Comparison of ENCODE assay signal across 17 cellular contexts in genomic region chr7:39595102-39595620, GRCh38. TPM values are rescaled to one million over a fixed set of nuclear protein-coding genes. Genes with fewer than 3 reads are reported as not detected.
A peak's percentile ranks its signal among the peaks of the same experiment; 100 is the strongest.
DNase-seq lines count a peak whose midpoint lies in the region; ATAC-seq and TF ChIP-seq lines count a peak whose summit lies in the region.
"Had no signal": no experiment of that assay in that cellular context is flagged by ENCODE, and none has a peak within 500 bp of the region (broad histone marks: within the 10 kb centered on the region; RNA-seq: fewer than 3 reads in every experiment).

No MANE protein-coding gene starts in this region.

- ATAC-seq in SK-N-SH treated with all-trans-retinoic acid at 6 μM for 48 hours (peak; percentile 87), GM18907 (IDR thresholded peaks at IDR 0.05; ENCODE audit: unreplicated experiment) (no peak)
- ATAC-seq: body of pancreas; stimulated activated memory B cell treated with anti-CD40 and anti-IgM and Interleukin-4, amounts not matched to agents 10 μg/mL and 1 μg/mL and 100 μg/mL, for 72 hours had no signal

- no peak overlapping the region for H3K14ac ChIP-seq in H9 (ENCODE audit: insufficient read depth, low read length)

- no peaks in the 10 kb centered on the region for H3K27me3 ChIP-seq in H9 (ENCODE audit: insufficient read depth, low read length)
- H3K27me3 ChIP-seq: body of pancreas had no signal

- CTCF ChIA-PET in activated naive CD4-positive, alpha-beta T cell treated with anti-CD3 and anti-CD28 coated beads for 36 hours (lab: Charles Lee) = interaction anchor here (0.7 to 4.3 kb wide), 5 partner anchors 10 to 1182 kb away, joined by 3 to 29 read pairs (median 3); no protein-coding TSS in a partner anchor
- CTCF ChIA-PET in HEK293T (lab: Yijun Ruan, JAX) = interaction anchor here (0.6 kb wide), 1 partner anchor 14 kb away, joined by 3 read pairs; no protein-coding TSS in a partner anchor

- no peak overlapping the region for H3K4me3 ChIP-seq in fibroblast of villous mesenchyme (ENCODE audit: low read depth, low read length)
- H3K4me3 ChIP-seq: body of pancreas, PC-9 had no signal

- H2BK20ac ChIP-seq in H9 (ENCODE audit: low read depth, low read length, poor library complexity, severe bottlenecking) = no peak overlapping the region

- H3K23ac ChIP-seq in H9 (ENCODE audit: insufficient read length, low read depth, low read length) = no peak overlapping the region

- no peak overlapping the region for H3K56ac ChIP-seq in H9 (ENCODE audit: insufficient read length, low read depth, low read length)

- H2AFZ ChIP-seq in H9 (ENCODE audit: low read length) = no peak overlapping the region
- H2AFZ ChIP-seq: PC-9 had no signal

- no CpG with 5 or more reads among the region's 4 CpGs for WGBS in H9 (ENCODE audit: extremely low coverage, insufficient read length, low lambda C conversion rate)

- H3K23me2 ChIP-seq in H9 (ENCODE audit: insufficient read length, low read depth, low read length, poor library complexity, severe bottlenecking) = no peaks in the 10 kb centered on the region

- TF ChIP-seq CTCF in fibroblast of villous mesenchyme (IDR thresholded peaks at IDR 0.05; ENCODE audit: insufficient read depth, low read depth, low read length) (no peak), H9 (conservative IDR thresholded peaks at IDR 0.05) (no peak)

- H3K9ac ChIP-seq in H9 (ENCODE audit: extremely low read depth, insufficient read length, low read length) = no peak overlapping the region

- H3K27me3 Mint-ChIP-seq in activated naive CD4-positive, alpha-beta T cell treated with anti-CD3 and anti-CD28 coated beads, Interleukin-2, amount 50 U/mL, for 24 hours = no peaks in the 10 kb centered on the region
- H3K27me3 Mint-ChIP-seq in activated naive CD4-positive, alpha-beta T cell treated with anti-CD3 and anti-CD28 coated beads for 36 hours (ENCODE audit: low read depth) = no peaks in the 10 kb centered on the region
- no peaks in the 10 kb centered on the region for H3K27me3 Mint-ChIP-seq in H9 (ENCODE audit: low read depth)
- H3K27me3 Mint-ChIP-seq: progenitor cell of endocrine pancreas had no signal

- H3K79me1 ChIP-seq in H9 (ENCODE audit: insufficient read depth, low read depth, low read length, poor library complexity, severe bottlenecking) = no peaks in the 10 kb centered on the region

- no peaks in the 10 kb centered on the region for H4K20me1 ChIP-seq in H9 (ENCODE audit: control insufficient read depth, insufficient read depth, insufficient read length)

- H3K79me2 ChIP-seq in H9 (ENCODE audit: insufficient read depth, low read length) = no peaks in the 10 kb centered on the region

- peaks cover 36% of the 10 kb centered on the region for H3K4me1 Mint-ChIP-seq in activated naive CD4-positive, alpha-beta T cell treated with anti-CD3 and anti-CD28 coated beads, Interleukin-2, amount 50 U/mL, for 24 hours
- peaks cover 26% of the 10 kb centered on the region for H3K4me1 Mint-ChIP-seq in activated naive CD4-positive, alpha-beta T cell treated with anti-CD3 and anti-CD28 coated beads for 36 hours (ENCODE audit: low read depth)
- peaks cover 0 to 4% of the 10 kb centered on the region in 2 experiments; a peak in 2 of 4 replicates for H3K4me1 Mint-ChIP-seq in H9

- no peaks in the 10 kb centered on the region for H3K9me3 ChIP-seq in H9 (ENCODE audit: control insufficient read depth, low read depth, low read length)
- H3K9me3 ChIP-seq: body of pancreas had no signal

- H3K36me3 Mint-ChIP-seq in activated naive CD4-positive, alpha-beta T cell treated with anti-CD3 and anti-CD28 coated beads, Interleukin-2, amount 50 U/mL, for 24 hours = no peaks in the 10 kb centered on the region
- no peaks in the 10 kb centered on the region for H3K36me3 Mint-ChIP-seq in activated naive CD4-positive, alpha-beta T cell treated with anti-CD3 and anti-CD28 coated beads for 36 hours (ENCODE audit: low read depth)
- H3K36me3 Mint-ChIP-seq in H9 (ENCODE audit: insufficient read depth in 1 of 3, low read depth in 3 of 3) = peaks cover 0 to 4% (median 0%) of the 10 kb centered on the region in 3 experiments; a peak in 2 of 7 replicates

- H3K4me3 Mint-ChIP-seq in activated naive CD4-positive, alpha-beta T cell treated with anti-CD3 and anti-CD28 coated beads, Interleukin-2, amount 50 U/mL, for 24 hours = no peak overlapping the region
- no peak overlapping the region for H3K4me3 Mint-ChIP-seq in activated naive CD4-positive, alpha-beta T cell treated with anti-CD3 and anti-CD28 coated beads for 36 hours
- no peak overlapping the region for H3K4me3 Mint-ChIP-seq in H9
- H3K4me3 Mint-ChIP-seq: activated CD4-positive, alpha-beta T cell treated with anti-CD3 and anti-CD28 coated beads, Interleukin-2, amount 10 ng/mL, durations not matched to agents 24 days and 14 days; activated T-helper 1 cell treated with anti-CD3 and anti-CD28 coated beads, Interleukin-12 subunit alpha, Interleukin-12 subunit beta, Interleukin-2, Interleukin-4 antibody, amounts not matched to agents 30 ng/mL and 10 ng/mL and 1 ng/mL, durations not matched to agents 14 hours and 24 hours and 36 hours; stimulated activated memory B cell treated with anti-CD40 and anti-IgM and Interleukin-4, amounts not matched to agents 10 μg/mL and 1 μg/mL and 100 μg/mL, for 72 hours; T-helper 2 cell treated with Interferon-gamma antibody and Interleukin-4, amounts not matched to agents 5 μg/mL and 100 μg/mL, for 36 hours had no signal

- no peak overlapping the region for H3K27ac ChIP-seq in H9 (ENCODE audit: insufficient read length, low read depth, low read length)
- H3K27ac ChIP-seq: body of pancreas, PC-9 had no signal

- H3K27ac Mint-ChIP-seq in activated naive CD4-positive, alpha-beta T cell treated with anti-CD3 and anti-CD28 coated beads, Interleukin-2, amount 50 U/mL, for 24 hours = peak overlapping the region; percentile 35
- H3K27ac Mint-ChIP-seq in activated naive CD4-positive, alpha-beta T cell treated with anti-CD3 and anti-CD28 coated beads for 36 hours = no peak overlapping the region
- no peak overlapping the region; a peak in 1 of 7 replicates for H3K27ac Mint-ChIP-seq in H9
- H3K27ac Mint-ChIP-seq: activated CD4-positive, alpha-beta T cell treated with anti-CD3 and anti-CD28 coated beads, Interleukin-2, amount 10 ng/mL, durations not matched to agents 24 days and 14 days; activated T-helper 1 cell treated with anti-CD3 and anti-CD28 coated beads, Interleukin-12 subunit alpha, Interleukin-12 subunit beta, Interleukin-2, Interleukin-4 antibody, amounts not matched to agents 30 ng/mL and 10 ng/mL and 1 ng/mL, durations not matched to agents 14 hours and 24 hours and 36 hours; progenitor cell of endocrine pancreas; stimulated activated memory B cell treated with anti-CD40 and anti-IgM and Interleukin-4, amounts not matched to agents 10 μg/mL and 1 μg/mL and 100 μg/mL, for 72 hours; T-helper 2 cell treated with Interferon-gamma antibody and Interleukin-4, amounts not matched to agents 5 μg/mL and 100 μg/mL, for 36 hours had no signal

- no peak overlapping the region for H2BK15ac ChIP-seq in H9 (ENCODE audit: low read depth, low read length)

- no peak overlapping the region for H3K4me2 ChIP-seq in H9 (ENCODE audit: insufficient read depth, insufficient read length, low read length)
- H3K4me2 ChIP-seq: PC-9 had no signal

- no peak overlapping the region for H4K5ac ChIP-seq in H9 (ENCODE audit: insufficient read length, low read depth, low read length)

- H2BK5ac ChIP-seq in H9 (ENCODE audit: insufficient read length, low read length) = no peak overlapping the region

- H3K9me3 Mint-ChIP-seq in activated naive CD4-positive, alpha-beta T cell treated with anti-CD3 and anti-CD28 coated beads, Interleukin-2, amount 50 U/mL, for 24 hours = no peaks in the 10 kb centered on the region
- no peaks in the 10 kb centered on the region for H3K9me3 Mint-ChIP-seq in activated naive CD4-positive, alpha-beta T cell treated with anti-CD3 and anti-CD28 coated beads for 36 hours
- H3K9me3 Mint-ChIP-seq in H9 = peaks cover 0 to 3% of the 10 kb centered on the region in 2 experiments; a peak in 1 of 5 replicates
- H3K9me3 Mint-ChIP-seq: activated CD4-positive, alpha-beta T cell treated with anti-CD3 and anti-CD28 coated beads, Interleukin-2, amount 10 ng/mL, durations not matched to agents 24 days and 14 days; stimulated activated memory B cell treated with anti-CD40 and anti-IgM and Interleukin-4, amounts not matched to agents 10 μg/mL and 1 μg/mL and 100 μg/mL, for 72 hours had no signal

- H3K4ac ChIP-seq in H9 (ENCODE audit: low read depth, low read length) = no peak overlapping the region

- H2BK12ac ChIP-seq in H9 (ENCODE audit: insufficient read length, low read depth, low read length) = no peak overlapping the region

- H4K91ac ChIP-seq in H9 (ENCODE audit: insufficient read length, low read depth, low read length) = no peak overlapping the region

- intact Hi-C loops in activated naive CD4-positive, alpha-beta T cell treated with anti-CD3 and anti-CD28 coated beads for 36 hours (cut with micrococcal nuclease) = loop anchor here (10.0 kb wide), 1 partner anchor 1230 kb away; no protein-coding TSS in a partner anchor

- no peak for DNase-seq in activated naive CD4-positive, alpha-beta T cell treated with anti-CD3 and anti-CD28 coated beads for 36 hours
- peak; percentile 52 for DNase-seq in fibroblast of villous mesenchyme (ENCODE audit: low read depth)
- no peak for DNase-seq in NCI-H1417 treated with DMSO at 0.1 percent for 48 hours (lab: John Stamatoyannopoulos, UW)
- no peak for DNase-seq in HEK293T (ENCODE audit: extremely low spot score)
- DNase-seq in H9 = no peak
- DNase-seq: ACHN; activated CD4-positive, alpha-beta T cell treated with anti-CD3 and anti-CD28 coated beads, Interleukin-2, amount 10 ng/mL, durations not matched to agents 24 days and 14 days; body of pancreas; NCI-H1694 treated with DMSO at 0.1 percent for 48 hours; PC-9 had no signal

- no peak overlapping the region for H4K8ac ChIP-seq in H9 (replicated peaks; ENCODE audit: insufficient read length, low read depth, low read length)

- H3K18ac ChIP-seq in H9 (ENCODE audit: insufficient read length, low read depth, low read length) = no peak overlapping the region

- H3T11ph ChIP-seq in H9 (ENCODE audit: low read length) = no peak overlapping the region

- no peak overlapping the region for H2AK5ac ChIP-seq in H9 (ENCODE audit: insufficient read length, low read length)

- H3K4me1 ChIP-seq in H9 (ENCODE audit: insufficient read depth, low read length) = no peaks in the 10 kb centered on the region
- H3K4me1 ChIP-seq: body of pancreas had no signal

- POLR2A ChIA-PET in HEK293T (lab: Yijun Ruan, JAX) = interaction anchor here (0.8 kb wide), 1 partner anchor 28 kb away, joined by 3 read pairs; the partner anchor contains the start of gene RALA

- no peak overlapping the region for H2BK120ac ChIP-seq in H9 (ENCODE audit: low read depth, low read length, poor library complexity, severe bottlenecking)

TF ChIP-seq in HEK293T, 16 proteins besides CTCF, POLR2A, EP300 and RAD21 (continues in another document):
- TF ChIP-seq LEF1 (IDR thresholded peaks at IDR 0.05; ENCODE audit: borderline replicate concordance) = no peak
- TF ChIP-seq CTBP1 (IDR thresholded peaks at IDR 0.05; ENCODE audit: borderline replicate concordance) = no peak

RNA-seq across cellular contexts. Expression of gene RALA, which starts 28.2 kb away (rescaled TPM):
- 10 to 100 TPM; 30.3 to 35.6 TPM for total RNA-seq in activated naive CD4-positive, alpha-beta T cell treated with anti-CD3 and anti-CD28 coated beads for 36 hours
- 20.3 and 22.2 TPM in 2 replicates for total RNA-seq in fibroblast of villous mesenchyme
- total RNA-seq in H9 (2021) = 54.9 and 57.5 TPM in 2 replicates

RNA-seq across cellular contexts. Expression of gene YAE1, which starts 29.0 kb away (rescaled TPM):
- 1 to 10 TPM; 4.6 to 5.5 TPM for total RNA-seq in activated naive CD4-positive, alpha-beta T cell treated with anti-CD3 and anti-CD28 coated beads for 36 hours
- total RNA-seq in fibroblast of villous mesenchyme (29.3 and 56.6 TPM in 2 replicates), H9 (2021) (27.3 and 28.8 TPM in 2 replicates)
